In genomic region chr10:68107651-68108449, GRCh38 we compare ENCODE assay signal across 1 cellular context.
TF ChIP-seq lines count a peak whose summit lies in the region.

No MANE protein-coding gene starts in this region.

TF ChIP-seq in HepG2, 621 proteins besides CTCF, POLR2A, EP300 and RAD21:
- TF ChIP-seq ZNF501 (CRISPR knock-in tag; IDR thresholded peaks at IDR 0.05) (no peak), MAFF (IDR thresholded peaks at IDR 0.05; ENCODE audit: low read depth, low read length) (peak; percentile 42; the same call in 1 of the 2 replicates), NKX3-1 (CRISPR knock-in tag; IDR thresholded peaks at IDR 0.05) (no peak), ZNF331 (CRISPR knock-in tag; IDR thresholded peaks at IDR 0.05) (no peak), ZNF530 (CRISPR knock-in tag; IDR thresholded peaks at IDR 0.05; ENCODE audit: low read depth) (no peak), MAFK (conservative IDR thresholded peaks at IDR 0.05 in 1 of 2, IDR thresholded peaks at IDR 0.05 in 1 of 2; ENCODE audit: low read length in 2 of 2) (peak; percentile 52 to 79; a peak in 3 of 4 replicates), PRMT3 (CRISPR knock-in tag; IDR thresholded peaks at IDR 0.05; ENCODE audit: borderline replicate concordance, low read depth) (no peak), ZFP62 (CRISPR knock-in tag; IDR thresholded peaks at IDR 0.05) (no peak)
